In the genomic region with DNA sequence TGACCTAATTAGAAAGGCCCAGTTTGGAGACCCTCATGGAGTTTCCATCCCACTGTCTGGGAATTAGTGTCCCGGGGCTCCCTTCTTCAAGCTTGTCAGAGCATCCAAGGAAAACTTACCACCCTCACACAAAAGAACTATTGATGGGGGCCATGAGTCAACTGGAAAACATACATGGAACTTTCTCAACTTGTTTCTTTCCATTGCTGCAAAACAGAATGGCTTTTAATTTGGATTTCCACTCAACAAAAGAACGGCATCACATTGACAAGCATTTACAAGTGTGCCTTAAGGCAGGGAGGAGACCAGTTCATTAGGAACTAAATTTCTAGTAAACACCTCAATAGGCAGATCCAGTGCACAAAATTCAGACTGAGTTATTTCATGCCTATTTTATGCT, we compare ENCODE assay signal across 25 cellular contexts.
"Had no signal": no experiment of that assay in that cellular context is flagged by ENCODE, and none has a peak within 500 bp of the region (broad histone marks: within the 10 kb centered on the region; RNA-seq: fewer than 3 reads in every experiment).

No MANE protein-coding gene starts in this region.

- H3K27ac Mint-ChIP-seq: activated CD4-positive, alpha-beta T cell treated with anti-CD3 and anti-CD28 coated beads, Interleukin-2, amount 10 ng/mL, durations not matched to agents 7 days and 5 days; activated CD8-positive, alpha-beta T cell treated with anti-CD3 and anti-CD28 coated beads for 36 hours; activated T-helper 17 cell treated with anti-CD3 and anti-CD28 coated beads, Interleukin-2, amount 50 U/mL, for 72 hours; naive thymus-derived CD4-positive, alpha-beta T cell; neural progenitor cell; T-helper 1 cell treated with Interleukin-12 subunit alpha and Interleukin-12 subunit beta and Interleukin-4 antibody, amounts not matched to agents 30 μg/mL and 1 μg/mL, for 36 hours had no signal

- H3K36me3 Mint-ChIP-seq: neural progenitor cell had no signal

- H3K4me3 Mint-ChIP-seq: activated CD4-positive, alpha-beta T cell treated with anti-CD3 and anti-CD28 coated beads, Interleukin-2, amount 10 ng/mL, durations not matched to agents 7 days and 5 days; activated CD8-positive, alpha-beta T cell treated with anti-CD3 and anti-CD28 coated beads for 36 hours; activated T-cell treated with anti-CD3 and anti-CD28 coated beads, Interleukin-2, amount 50 U/mL, for 4 hours; activated T-helper 17 cell treated with anti-CD3 and anti-CD28 coated beads, Interleukin-2, amount 50 U/mL, for 72 hours; naive thymus-derived CD4-positive, alpha-beta T cell; neural progenitor cell; T-helper 1 cell treated with Interleukin-12 subunit alpha and Interleukin-12 subunit beta and Interleukin-4 antibody, amounts not matched to agents 30 μg/mL and 1 μg/mL, for 36 hours had no signal

- DNase-seq: activated CD4-positive, alpha-beta T cell treated with anti-CD3 and anti-CD28 coated beads, Interleukin-2, amount 10 ng/mL, durations not matched to agents 7 days and 5 days; activated CD4-positive, CD25-positive, alpha-beta regulatory T cell treated with anti-CD3 and anti-CD28 coated beads, Interleukin-2, amount 50 U/mL, for 72 hours; activated CD8-positive, alpha-beta T cell treated with anti-CD3 and anti-CD28 coated beads for 36 hours; activated gamma-delta T cell treated with Interleukin-2 at 50 U/mL for 16 hours; activated naive CD4-positive, alpha-beta T cell treated with anti-CD3 and anti-CD28 coated beads, Interleukin-2, amount 50 U/mL, for 16 hours; activated T-cell treated with anti-CD3 and anti-CD28 coated beads, Interleukin-2, amount 50 U/mL, for 4 hours; anterior cingulate cortex; body of pancreas; effector CD8-positive, alpha-beta T cell; esophagus squamous epithelium; midbrain; naive thymus-derived CD4-positive, alpha-beta T cell; occipital lobe; right cardiac atrium; stimulated activated CD4-positive, alpha-beta T cell treated with anti-CD3 and anti-CD28 coated beads, Interleukin-15, amount 100 ng/mL, for 24 hours; stimulated activated naive CD4-positive, alpha-beta T cell; T-helper 9 cell; tibial artery; upper lobe of right lung; WERI-Rb-1 had no signal

- H3K4me1 Mint-ChIP-seq: activated CD4-positive, alpha-beta T cell treated with anti-CD3 and anti-CD28 coated beads, Interleukin-2, amount 10 ng/mL, durations not matched to agents 7 days and 5 days; neural progenitor cell had no signal

- ATAC-seq: activated CD8-positive, alpha-beta T cell treated with anti-CD3 and anti-CD28 coated beads for 36 hours; activated T-cell treated with anti-CD3 and anti-CD28 coated beads, Interleukin-2, amount 50 U/mL, for 4 hours; activated T-helper 17 cell treated with anti-CD3 and anti-CD28 coated beads, Interleukin-2, amount 50 U/mL, for 72 hours; body of pancreas; naive thymus-derived CD4-positive, alpha-beta T cell; right cardiac atrium; upper lobe of right lung had no signal

- H3K36me3 ChIP-seq: esophagus squamous epithelium, neural progenitor cell, suprapubic skin, tibial artery, upper lobe of right lung, WERI-Rb-1 had no signal

- H3K27me3 ChIP-seq: body of pancreas, esophagus squamous epithelium, neural progenitor cell, suprapubic skin, tibial artery, upper lobe of right lung had no signal

- H3K4me1 ChIP-seq: body of pancreas, neural progenitor cell, tibial artery, upper lobe of right lung had no signal

- H3K9me3 ChIP-seq: suprapubic skin, upper lobe of right lung had no signal

- H3K4me3 ChIP-seq: body of pancreas, esophagus squamous epithelium, neural progenitor cell, suprapubic skin, tibial artery, upper lobe of right lung had no signal

- H3K27ac ChIP-seq: body of pancreas, epithelial cell of prostate, esophagus squamous epithelium, neural progenitor cell, suprapubic skin, tibial artery, upper lobe of right lung, WERI-Rb-1 had no signal
